In genomic region chrX:107738768-107739167, GRCh38 we compare ENCODE assay signal across 17 cellular contexts. TPM values are rescaled to one million over a fixed set of nuclear protein-coding genes. Genes with fewer than 3 reads are reported as not detected.
DNase-seq lines count a peak whose midpoint lies in the region; ATAC-seq and TF ChIP-seq lines count a peak whose summit lies in the region.
"Had no signal": no experiment of that assay in that cellular context is flagged by ENCODE, and none has a peak within 500 bp of the region (broad histone marks: within the 10 kb centered on the region; RNA-seq: fewer than 3 reads in every experiment).

No MANE protein-coding gene starts in this region.

- POLR2A ChIA-PET in T-cell (lab: Charles Lee): no interaction called here
- POLR2A ChIA-PET in naive thymus-derived CD4-positive, alpha-beta T cell (lab: Charles Lee): interaction anchor here (1.0 to 9.6 kb wide), 3 partner anchors 21 to 66 kb away, joined by 4 to 142 read pairs (median 32); no protein-coding TSS in a partner anchor

- peaks cover 4 to 14% of the 10 kb centered on the region in 2 donors for H3K27me3 Mint-ChIP-seq in T-cell
- H3K27me3 Mint-ChIP-seq in naive thymus-derived CD4-positive, alpha-beta T cell: peaks cover 0 to 7% (median 0%) of the 10 kb centered on the region in 5 donors
- H3K27me3 Mint-ChIP-seq in stimulated activated naive B cell treated with anti-CD40 and anti-IgM and Interleukin-4, amounts not matched to agents 10 μg/mL and 1 μg/mL and 100 μg/mL, for 72 hours: peaks cover 0 to 10% of the 10 kb centered on the region in 2 donors

- CTCF ChIA-PET in T-cell (lab: Charles Lee): interaction anchor here in 1 of 2 donors (1.0 to 1.3 kb wide), 4 partner anchors 19 to 84 kb away, joined by 3 to 7 read pairs (median 3); no protein-coding TSS in a partner anchor
- CTCF ChIA-PET in naive thymus-derived CD4-positive, alpha-beta T cell (lab: Charles Lee): interaction anchor here (1.2 to 3.3 kb wide), 2 partner anchors 20 to 65 kb away, joined by 4 to 26 read pairs; no protein-coding TSS in a partner anchor

- no peaks in the 10 kb centered on the region for H3K9me3 Mint-ChIP-seq in T-cell
- H3K9me3 Mint-ChIP-seq in naive thymus-derived CD4-positive, alpha-beta T cell: peaks cover 0 to 9% (median 0%) of the 10 kb centered on the region in 11 donors
- H3K9me3 Mint-ChIP-seq in stimulated activated naive B cell treated with anti-CD40 and anti-IgM and Interleukin-4, amounts not matched to agents 10 μg/mL and 1 μg/mL and 100 μg/mL, for 72 hours: peaks cover 0 to 4% of the 10 kb centered on the region in 2 donors

- H3K9me3 ChIP-seq in esophagus muscularis mucosa: no peaks in the 10 kb centered on the region
- H3K9me3 ChIP-seq in naive thymus-derived CD4-positive, alpha-beta T cell (ENCODE audit: control insufficient read depth in 2 of 3, low read length in 3 of 3): no peaks in the 10 kb centered on the region
- H3K9me3 ChIP-seq in stomach smooth muscle (ENCODE audit: control insufficient read depth in 2 of 2, low read length in 2 of 2): no peaks in the 10 kb centered on the region

- H3K27ac Mint-ChIP-seq in T-cell: peak overlapping the region; percentile 43 to 96
- peak overlapping the region in 6 of 9 donors; percentile 70 to 99 (median 94) for H3K27ac Mint-ChIP-seq in naive thymus-derived CD4-positive, alpha-beta T cell
- no peak overlapping the region for H3K27ac Mint-ChIP-seq in stimulated activated naive B cell treated with anti-CD40 and anti-IgM and Interleukin-4, amounts not matched to agents 10 μg/mL and 1 μg/mL and 100 μg/mL, for 72 hours

- no peak overlapping the region for H3K4me3 Mint-ChIP-seq in T-cell
- H3K4me3 Mint-ChIP-seq in naive thymus-derived CD4-positive, alpha-beta T cell: peak overlapping the region in 2 of 10 donors; percentile 35 to 48
- H3K4me3 Mint-ChIP-seq in stimulated activated naive B cell treated with anti-CD40 and anti-IgM and Interleukin-4, amounts not matched to agents 10 μg/mL and 1 μg/mL and 100 μg/mL, for 72 hours: no peak overlapping the region

- H3K27me3 ChIP-seq in esophagus muscularis mucosa (no peaks in the 10 kb centered on the region), stomach smooth muscle (ENCODE audit: control insufficient read depth in 1 of 2, insufficient read depth in 2 of 2, low read length in 2 of 2) (peaks cover 0 to 28% of the 10 kb centered on the region in 2 donors)
- no peaks in the 10 kb centered on the region for H3K27me3 ChIP-seq in naive thymus-derived CD4-positive, alpha-beta T cell (ENCODE audit: control insufficient read depth in 2 of 2, insufficient read depth in 2 of 2, low read length in 2 of 2)

- peaks cover 39 to 48% (median 44%) of the 10 kb centered on the region in 3 donors for H3K4me1 Mint-ChIP-seq in T-cell
- peaks cover 13 to 74% (median 40%) of the 10 kb centered on the region in 7 donors for H3K4me1 Mint-ChIP-seq in naive thymus-derived CD4-positive, alpha-beta T cell
- peaks cover 6 to 17% of the 10 kb centered on the region in 2 donors for H3K4me1 Mint-ChIP-seq in stimulated activated naive B cell treated with anti-CD40 and anti-IgM and Interleukin-4, amounts not matched to agents 10 μg/mL and 1 μg/mL and 100 μg/mL, for 72 hours

- no peak overlapping the region for H3K4me3 ChIP-seq in esophagus muscularis mucosa
- no peak overlapping the region for H3K4me3 ChIP-seq in naive thymus-derived CD4-positive, alpha-beta T cell (ENCODE audit: low read length)
- H3K4me3 ChIP-seq in stomach smooth muscle (ENCODE audit: low read length in 2 of 2): no peak overlapping the region

- ATAC-seq in T-cell (replicated peaks in 1 of 4) (no peak), GM21723 (IDR thresholded peaks at IDR 0.05; ENCODE audit: unreplicated experiment) (no peak), HG03159 (IDR thresholded peaks at IDR 0.05; ENCODE audit: unreplicated experiment) (no peak)
- ATAC-seq in naive thymus-derived CD4-positive, alpha-beta T cell: no peak
- ATAC-seq in stimulated activated naive B cell treated with anti-CD40 and anti-IgM and Interleukin-4, amounts not matched to agents 10 μg/mL and 1 μg/mL and 100 μg/mL, for 72 hours (replicated peaks): no peak
- ATAC-seq: activated CD4-positive, CD25-positive, alpha-beta regulatory T cell treated with anti-CD3 and anti-CD28 coated beads, Interleukin-2, amount 50 U/mL, for 24 hours had no signal

- H3K36me3 Mint-ChIP-seq in T-cell: no peaks in the 10 kb centered on the region
- peaks cover 0 to 5% (median 0%) of the 10 kb centered on the region in 5 donors for H3K36me3 Mint-ChIP-seq in naive thymus-derived CD4-positive, alpha-beta T cell
- H3K36me3 Mint-ChIP-seq in stimulated activated naive B cell treated with anti-CD40 and anti-IgM and Interleukin-4, amounts not matched to agents 10 μg/mL and 1 μg/mL and 100 μg/mL, for 72 hours: no peaks in the 10 kb centered on the region

- H3K4me1 ChIP-seq in esophagus muscularis mucosa (peaks cover 78 to 96% (median 89%) of the 10 kb centered on the region in 4 donors), stomach smooth muscle (ENCODE audit: control insufficient read depth, insufficient read depth, low read length) (peaks cover 56% of the 10 kb centered on the region)
- peaks cover 26 to 44% of the 10 kb centered on the region in 2 donors for H3K4me1 ChIP-seq in naive thymus-derived CD4-positive, alpha-beta T cell (ENCODE audit: control insufficient read depth in 2 of 2, insufficient read depth in 2 of 2, low read length in 2 of 2)

- H3K9ac ChIP-seq in stomach smooth muscle (ENCODE audit: low read length in 2 of 2): no peak overlapping the region

- TF ChIP-seq EP300 in esophagus muscularis mucosa (IDR thresholded peaks at IDR 0.05): no peak

- H3K27ac ChIP-seq in esophagus muscularis mucosa (replicated peaks in 1 of 4) (peak overlapping the region; percentile 35 to 92 (median 39)), stomach smooth muscle (ENCODE audit: low read length) (peak overlapping the region; percentile 18)
- no peak overlapping the region for H3K27ac ChIP-seq in naive thymus-derived CD4-positive, alpha-beta T cell (ENCODE audit: low read depth, low read length)

- no peak for TF ChIP-seq CTCF in esophagus muscularis mucosa (IDR thresholded peaks at IDR 0.05)

- TF ChIP-seq POLR2A in esophagus muscularis mucosa (IDR thresholded peaks at IDR 0.05; ENCODE audit: low read depth): no peak

- DNase-seq in T-cell (no peak), esophagus muscularis mucosa (ENCODE audit: extremely low spot score) (no peak), NAMALWA (ENCODE audit: low spot score) (no peak)
- no peak for DNase-seq in naive thymus-derived CD4-positive, alpha-beta T cell
- DNase-seq in stimulated activated naive B cell treated with anti-CD40 and anti-IgM and Interleukin-4, amounts not matched to agents 10 μg/mL and 1 μg/mL and 100 μg/mL, for 72 hours: no peak
- DNase-seq: activated naive CD4-positive, alpha-beta T cell; NCI-H1092; NCI-H2171; stimulated activated naive CD4-positive, alpha-beta T cell had no signal

- H3K36me3 ChIP-seq in esophagus muscularis mucosa (no peaks in the 10 kb centered on the region), stomach smooth muscle (ENCODE audit: control insufficient read depth in 2 of 2, insufficient read depth in 2 of 2, low read length in 2 of 2) (no peaks in the 10 kb centered on the region)
- H3K36me3 ChIP-seq in naive thymus-derived CD4-positive, alpha-beta T cell (ENCODE audit: control insufficient read depth in 2 of 3, insufficient read depth in 3 of 3, low read length in 3 of 3): no peaks in the 10 kb centered on the region

- 94% methylated on average over 8 of the region's 8 CpGs for WGBS in esophagus muscularis mucosa

- intact Hi-C loops in esophagus muscularis mucosa (cut with DNase I): no loop called here
- intact Hi-C loops in naive thymus-derived CD4-positive, alpha-beta T cell (cut with micrococcal nuclease): no loop called here

RNA-seq across cellular contexts. Expression of gene TSC22D3, which starts 36.8 kb away (rescaled TPM):
- total RNA-seq in T-cell (1,000 to 10,000 TPM in 2 of 5 donors, 100 to 1,000 TPM in 3; 202 to 2,593 (median 248) TPM), esophagus muscularis mucosa (1,000 to 10,000 TPM in 2 of 4 donors, 100 to 1,000 TPM in 2; 389 to 1,047 (median 786) TPM)
- 1,000 to 10,000 TPM in 2 of 5 experiments, 100 to 1,000 TPM in 2, 10 to 100 TPM in 1; 44.2 to 1,917 (median 255) TPM for total RNA-seq in naive thymus-derived CD4-positive, alpha-beta T cell
- 100 to 1,000 TPM; 383 to 690 TPM for polyA plus RNA-seq in naive thymus-derived CD4-positive, alpha-beta T cell

RNA-seq across cellular contexts. Expression of gene NCBP2L, which starts 38.8 kb away (rescaled TPM):
- not detected for total RNA-seq in T-cell
- total RNA-seq in esophagus muscularis mucosa: not detected
- not detected for total RNA-seq in naive thymus-derived CD4-positive, alpha-beta T cell
- under 1 TPM in 1 of 2 donors, not detected in 1; 0.09 TPM for polyA plus RNA-seq in naive thymus-derived CD4-positive, alpha-beta T cell
- total RNA-seq: fibroblast of lung; lung microvascular endothelial cell; T-helper 2 cell treated with Interferon-gamma antibody and Interleukin-4, amounts not matched to agents 100 ng/mL and 5 ng/mL, for 36 hours had no signal
- polyA plus RNA-seq: fibroblast of lung, neural cell had no signal
